Comparison of ENCODE assay signal across 18 cellular contexts in the genomic region with DNA sequence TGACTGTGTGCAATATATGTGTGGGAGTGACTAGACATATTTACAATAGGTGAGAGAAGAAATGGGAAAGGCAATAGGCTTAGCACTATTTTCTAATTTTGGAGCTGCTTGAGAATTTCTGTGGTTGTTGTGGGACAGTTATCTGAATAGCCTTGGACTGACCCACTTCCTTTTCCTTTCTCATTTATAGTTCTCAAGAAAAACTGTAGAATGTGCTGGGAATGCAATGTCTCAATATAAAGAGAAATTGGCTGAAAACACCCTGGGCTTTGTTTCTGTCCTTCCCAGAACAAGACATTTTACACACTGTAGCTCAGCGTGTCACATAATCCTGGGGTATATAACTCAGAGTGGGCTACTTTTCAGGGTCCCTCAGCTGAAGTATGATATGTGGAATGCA.
"Had no signal": no experiment of that assay in that cellular context is flagged by ENCODE, and none has a peak within 500 bp of the region (broad histone marks: within the 10 kb centered on the region; RNA-seq: fewer than 3 reads in every experiment).

No MANE protein-coding gene starts in this region.

- DNase-seq: activated CD4-positive, alpha-beta T cell treated with anti-CD3 and anti-CD28 coated beads for 1 hour; activated CD4-positive, alpha-beta T cell treated with anti-CD3 and anti-CD28 coated beads, Interleukin-2, amount 50 U/mL, for 48 hours; activated CD8-positive, alpha-beta memory T cell treated with anti-CD3 and anti-CD28 coated beads, Interleukin-2, amount 10 ng/mL, durations not matched to agents 7 days and 5 days; activated gamma-delta T cell treated with Interleukin-2 at 50 U/mL for 16 hours; activated naive CD8-positive, alpha-beta T cell treated with anti-CD3 and anti-CD28 coated beads for 36 hours; activated T-cell treated with anti-CD3 and anti-CD28 coated beads, Interleukin-2, amount 50 U/mL, for 4 hours; aorta; central memory CD4-positive, alpha-beta T cell; foreskin fibroblast; heart left ventricle; mesendoderm; ovary; stimulated activated CD4-positive, alpha-beta T cell treated with anti-CD3 and anti-CD28 coated beads, Interleukin-4, amount 100 ng/mL, for 1 hour; thyroid gland; uterus had no signal

- ATAC-seq: activated CD8-positive, alpha-beta memory T cell treated with anti-CD3 and anti-CD28 coated beads, Interleukin-2, amount 10 ng/mL, durations not matched to agents 7 days and 5 days; activated T-cell treated with anti-CD3 and anti-CD28 coated beads, Interleukin-2, amount 50 U/mL, for 4 hours; esophagus mucosa; heart left ventricle had no signal

- H3K4me1 Mint-ChIP-seq: activated CD8-positive, alpha-beta memory T cell treated with anti-CD3 and anti-CD28 coated beads, Interleukin-2, amount 10 ng/mL, durations not matched to agents 7 days and 5 days; activated naive CD8-positive, alpha-beta T cell treated with anti-CD3 and anti-CD28 coated beads for 36 hours had no signal

- H3K9me3 Mint-ChIP-seq: activated naive CD8-positive, alpha-beta T cell treated with anti-CD3 and anti-CD28 coated beads for 36 hours; activated T-cell treated with anti-CD3 and anti-CD28 coated beads, Interleukin-2, amount 50 U/mL, for 4 hours; dendritic cell treated with granulocyte-macrophage colony-stimulating factor and Interleukin-4, amounts not matched to agents 40 ng/mL and 50 ng/mL, for 4 days; stimulated activated naive CD8-positive, alpha-beta T cell treated with anti-CD3 and anti-CD28 coated beads, Interleukin-15, Interleukin-2, amounts not matched to agents 100 ng/mL and 50 ng/mL, for 24 hours had no signal

- H3K36me3 ChIP-seq: heart left ventricle, ovary, thyroid gland, uterus had no signal

- H3K9me3 ChIP-seq: ovary, thyroid gland, uterus had no signal

- H3K27me3 ChIP-seq: ovary, thyroid gland, uterus had no signal

- H3K4me3 ChIP-seq: heart left ventricle, ovary, thyroid gland, uterus had no signal

- H3K27me3 Mint-ChIP-seq: activated naive CD8-positive, alpha-beta T cell treated with anti-CD3 and anti-CD28 coated beads for 36 hours; dendritic cell treated with granulocyte-macrophage colony-stimulating factor and Interleukin-4, amounts not matched to agents 40 ng/mL and 50 ng/mL, for 4 days had no signal

- H3K4me1 ChIP-seq: thyroid gland, uterus had no signal

- H3K4me3 Mint-ChIP-seq: activated CD8-positive, alpha-beta memory T cell treated with anti-CD3 and anti-CD28 coated beads, Interleukin-2, amount 10 ng/mL, durations not matched to agents 7 days and 5 days; activated naive CD8-positive, alpha-beta T cell treated with anti-CD3 and anti-CD28 coated beads for 36 hours; activated T-cell treated with anti-CD3 and anti-CD28 coated beads, Interleukin-2, amount 50 U/mL, for 4 hours; dendritic cell treated with granulocyte-macrophage colony-stimulating factor and Interleukin-4, amounts not matched to agents 40 ng/mL and 50 ng/mL, for 4 days; stimulated activated naive CD8-positive, alpha-beta T cell treated with anti-CD3 and anti-CD28 coated beads, Interleukin-15, Interleukin-2, amounts not matched to agents 100 ng/mL and 50 ng/mL, for 24 hours had no signal

- H3K27ac ChIP-seq: heart left ventricle, ovary, thyroid gland, uterus had no signal

- H3K27ac Mint-ChIP-seq: activated CD8-positive, alpha-beta memory T cell treated with anti-CD3 and anti-CD28 coated beads, Interleukin-2, amount 10 ng/mL, durations not matched to agents 7 days and 5 days; activated naive CD8-positive, alpha-beta T cell treated with anti-CD3 and anti-CD28 coated beads for 36 hours; dendritic cell treated with granulocyte-macrophage colony-stimulating factor and Interleukin-4, amounts not matched to agents 40 ng/mL and 50 ng/mL, for 4 days; stimulated activated naive CD8-positive, alpha-beta T cell treated with anti-CD3 and anti-CD28 coated beads, Interleukin-15, Interleukin-2, amounts not matched to agents 100 ng/mL and 50 ng/mL, for 24 hours had no signal

- H3K36me3 Mint-ChIP-seq: activated CD8-positive, alpha-beta memory T cell treated with anti-CD3 and anti-CD28 coated beads, Interleukin-2, amount 10 ng/mL, durations not matched to agents 7 days and 5 days; activated naive CD8-positive, alpha-beta T cell treated with anti-CD3 and anti-CD28 coated beads for 36 hours had no signal
